13 cellular contexts compared by ENCODE assay signal in the genomic region with DNA sequence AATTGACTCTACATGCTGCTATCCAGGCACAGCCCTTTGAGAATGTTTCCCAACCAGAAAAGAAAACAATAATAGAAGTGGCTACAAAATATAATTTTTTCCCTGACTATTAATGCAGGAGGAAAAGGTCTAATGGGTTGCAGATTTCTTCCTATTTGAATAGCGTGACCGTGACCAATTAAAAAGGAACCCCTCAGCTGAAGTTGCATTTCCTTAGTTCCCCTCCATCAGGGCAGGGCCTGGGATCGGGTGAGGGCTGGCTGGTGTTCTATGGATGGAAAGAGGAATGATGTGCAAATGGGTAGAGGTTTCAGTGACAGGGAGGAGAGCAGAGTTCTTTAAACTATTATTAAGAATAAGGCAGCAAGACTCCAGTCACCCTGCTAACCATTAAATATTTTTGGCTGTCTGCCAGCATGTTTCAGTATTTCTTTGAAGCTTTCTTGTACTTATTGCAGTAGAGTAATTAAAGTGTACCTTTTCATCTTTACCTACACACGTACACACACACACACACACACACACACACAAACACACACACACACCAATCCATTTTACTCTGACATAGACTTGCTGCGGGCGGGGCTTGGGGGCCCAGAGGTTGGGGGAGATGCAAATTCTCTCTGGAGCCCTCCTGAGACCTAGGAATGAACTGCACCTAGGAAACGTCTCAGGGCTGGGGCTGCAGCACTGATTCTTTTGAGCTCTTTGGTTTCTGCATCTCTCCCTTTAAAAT.
A peak's percentile ranks its signal among the peaks of the same experiment; 100 is the strongest.
DNase-seq lines count a peak whose midpoint lies in the region; ATAC-seq, FAIRE-seq and TF ChIP-seq lines count a peak whose summit lies in the region.
"Had no signal": no experiment of that assay in that cellular context is flagged by ENCODE, and none has a peak within 500 bp of the region (broad histone marks: within the 10 kb centered on the region; RNA-seq: fewer than 3 reads in every experiment).

No MANE protein-coding gene starts in this region.

- FAIRE-seq in HepG2 (lab: Jason Lieb, UNC), result no peak
- FAIRE-seq: bronchial epithelial cell had no signal

- no peak for TF ChIP-seq POLR2A in HepG2 (IDR thresholded peaks at IDR 0.05; ENCODE audit: insufficient read depth in 1 of 2, low read depth in 2 of 2, low read length in 2 of 2)

- no peak overlapping the region for H3K4me3 Mint-ChIP-seq in WTC11
- H3K4me3 Mint-ChIP-seq: CD8-positive, alpha-beta T cell; naive thymus-derived CD8-positive, alpha-beta T cell had no signal

- no peaks in the 10 kb centered on the region for H3K79me2 ChIP-seq in HepG2 (ENCODE audit: insufficient read depth, low read length)

- peaks cover 14% of the 10 kb centered on the region; the same call in 1 of the 2 replicates for H3K9me3 ChIP-seq in HepG2 (ENCODE audit: low read length)

- H3K27me3 ChIP-seq in HepG2 (ENCODE audit: control insufficient read depth in 1 of 2, insufficient read depth in 2 of 2, low read length in 2 of 2), result no peaks in the 10 kb centered on the region

- H3K9ac ChIP-seq in HepG2 (ENCODE audit: insufficient read depth, low read depth, low read length), result no peak overlapping the region

- BruUV-seq in HepG2 (replicated peaks; lab: Mats Ljungman, UMichigan), result no TSS peak

- no peak for TF ChIP-seq CTCF in WTC11 (IDR thresholded peaks at IDR 0.05)
- no peak for TF ChIP-seq CTCF in HepG2 (CRISPR knock-in tag; IDR thresholded peaks at IDR 0.05)

- no peak overlapping the region for H3K27ac ChIP-seq in HepG2 (ENCODE audit: extremely low read length, insufficient read depth, low read length)
- H3K27ac ChIP-seq: HL-60 had no signal

- TF ChIP-seq RAD21 in HepG2 (CRISPR knock-in tag; IDR thresholded peaks at IDR 0.05), result no peak

- no peak for TF ChIP-seq EP300 in HepG2 (IDR thresholded peaks at IDR 0.05; ENCODE audit: low read depth in 2 of 2, low read length in 2 of 2)
- no peak for TF ChIP-seq EP300 in HepG2 (CRISPR knock-in tag; IDR thresholded peaks at IDR 0.05; ENCODE audit: borderline replicate concordance)

- no peaks in the 10 kb centered on the region for H4K20me1 ChIP-seq in HepG2 (ENCODE audit: insufficient read depth, low read length)

- in situ Hi-C loops in HepG2 (cut with HindIII; ENCODE audit: extremely low pct_ligation_motif_present, low pct_unique_long_range_greater_than_20kb), result no loop called here

- no peak overlapping the region for H2AFZ ChIP-seq in HepG2 (ENCODE audit: low read length)

- DNase-seq in ELR (ENCODE audit: low read depth), result peak; percentile 5
- peak; percentile 1 to 36 for DNase-seq in Kasumi-1 (lab: John Stamatoyannopoulos, UW)
- DNase-seq in WTC11 (ENCODE audit: low spot score), result peak; percentile 47
- no peak for DNase-seq in HepG2 (ENCODE audit: low spot score)
- no peak for DNase-seq in DMS79 (lab: John Stamatoyannopoulos, UW)
- DNase-seq in NCI-H2107 (lab: John Stamatoyannopoulos, UW), result no peak
- DNase-seq: CD8-positive, alpha-beta T cell; naive thymus-derived CD8-positive, alpha-beta T cell had no signal

- no peak overlapping the region for H3K4me2 ChIP-seq in HepG2 (ENCODE audit: low read depth, low read length)

- CTCF ChIA-PET in WTC11 (lab: Charles Lee) (interaction anchor here (0.5 to 1.5 kb wide), 14 partner anchors 11 to 868 kb away, joined by 3 to 11 read pairs (median 4); no protein-coding TSS in a partner anchor), HepG2 (lab: Yijun Ruan, JAX; ENCODE audit: low intra/inter-chr PET ratio, low total read pairs) (no interaction called here)

- no peak overlapping the region for H3K4me3 ChIP-seq in HepG2 (replicated peaks in 1 of 3; ENCODE audit: insufficient read depth in 1 of 3, low read depth in 2 of 3, low read length in 3 of 3)

- intact Hi-C loops in HepG2 (cut with micrococcal nuclease; ENCODE audit: unreplicated experiment), result no loop called here

- H3K9me3 Mint-ChIP-seq in WTC11, result peaks cover 21% of the 10 kb centered on the region

- 4% methylated on average over 7 of the region's 7 CpGs for WGBS in HepG2 (ENCODE audit: low lambda C conversion rate)

- ATAC-seq in WTC11 (peak; percentile 100), HepG2 (peak; percentile 88), HG03159 (IDR thresholded peaks at IDR 0.05; ENCODE audit: unreplicated experiment) (no peak)
- ATAC-seq in activated CD4-positive, CD25-positive, alpha-beta regulatory T cell treated with anti-CD3 and anti-CD28 coated beads, Interleukin-2, amount 50 U/mL, for 24 hours, result no peak
- ATAC-seq: CD8-positive, alpha-beta T cell; naive thymus-derived CD8-positive, alpha-beta T cell had no signal

- peaks cover 8% of the 10 kb centered on the region for H3K4me1 Mint-ChIP-seq in WTC11
- H3K4me1 Mint-ChIP-seq: naive thymus-derived CD8-positive, alpha-beta T cell had no signal

- no peaks in the 10 kb centered on the region for H3K4me1 ChIP-seq in HepG2 (ENCODE audit: insufficient read depth, low read length)

- H3K27me3 Mint-ChIP-seq in WTC11 (ENCODE audit: low read depth), result no peaks in the 10 kb centered on the region
- H3K27me3 Mint-ChIP-seq: naive thymus-derived CD8-positive, alpha-beta T cell had no signal

- POLR2A ChIA-PET in WTC11 (lab: Charles Lee) (no interaction called here), HepG2 (lab: Yijun Ruan, JAX) (no interaction called here)

- H3K36me3 Mint-ChIP-seq in WTC11, result 0 out of 2 replicates have a peak, but pooled peaks cover 3% of the 10 kb centered on the region
- H3K36me3 Mint-ChIP-seq: CD8-positive, alpha-beta T cell; naive thymus-derived CD8-positive, alpha-beta T cell had no signal

- no peaks in the 10 kb centered on the region for H3K36me3 ChIP-seq in HepG2 (replicated peaks in 1 of 2; ENCODE audit: control insufficient read depth in 1 of 2, insufficient read depth in 2 of 2, low read length in 2 of 2)

- no peak overlapping the region for H3K27ac Mint-ChIP-seq in WTC11
- H3K27ac Mint-ChIP-seq: activated T-helper 2 cell treated with anti-CD3 and anti-CD28 coated beads, Interferon-gamma antibody, Interleukin-2, Interleukin-4, amounts not matched to agents 10 μg/mL and 5 μg/mL and 100 μg/mL, durations not matched to agents 14 hours and 24 hours and 36 hours; CD8-positive, alpha-beta T cell had no signal

TF ChIP-seq in WTC11, 78 proteins besides CTCF, POLR2A, EP300 and RAD21 (continues in another document):
- TF ChIP-seq, protein P1, sequence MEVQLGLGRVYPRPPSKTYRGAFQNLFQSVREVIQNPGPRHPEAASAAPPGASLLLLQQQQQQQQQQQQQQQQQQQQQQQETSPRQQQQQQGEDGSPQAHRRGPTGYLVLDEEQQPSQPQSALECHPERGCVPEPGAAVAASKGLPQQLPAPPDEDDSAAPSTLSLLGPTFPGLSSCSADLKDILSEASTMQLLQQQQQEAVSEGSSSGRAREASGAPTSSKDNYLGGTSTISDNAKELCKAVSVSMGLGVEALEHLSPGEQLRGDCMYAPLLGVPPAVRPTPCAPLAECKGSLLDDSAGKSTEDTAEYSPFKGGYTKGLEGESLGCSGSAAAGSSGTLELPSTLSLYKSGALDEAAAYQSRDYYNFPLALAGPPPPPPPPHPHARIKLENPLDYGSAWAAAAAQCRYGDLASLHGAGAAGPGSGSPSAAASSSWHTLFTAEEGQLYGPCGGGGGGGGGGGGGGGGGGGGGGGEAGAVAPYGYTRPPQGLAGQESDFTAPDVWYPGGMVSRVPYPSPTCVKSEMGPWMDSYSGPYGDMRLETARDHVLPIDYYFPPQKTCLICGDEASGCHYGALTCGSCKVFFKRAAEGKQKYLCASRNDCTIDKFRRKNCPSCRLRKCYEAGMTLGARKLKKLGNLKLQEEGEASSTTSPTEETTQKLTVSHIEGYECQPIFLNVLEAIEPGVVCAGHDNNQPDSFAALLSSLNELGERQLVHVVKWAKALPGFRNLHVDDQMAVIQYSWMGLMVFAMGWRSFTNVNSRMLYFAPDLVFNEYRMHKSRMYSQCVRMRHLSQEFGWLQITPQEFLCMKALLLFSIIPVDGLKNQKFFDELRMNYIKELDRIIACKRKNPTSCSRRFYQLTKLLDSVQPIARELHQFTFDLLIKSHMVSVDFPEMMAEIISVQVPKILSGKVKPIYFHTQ (CRISPR knock-in tag; IDR thresholded peaks at IDR 0.05), result no peak
- TF ChIP-seq, protein P2, sequence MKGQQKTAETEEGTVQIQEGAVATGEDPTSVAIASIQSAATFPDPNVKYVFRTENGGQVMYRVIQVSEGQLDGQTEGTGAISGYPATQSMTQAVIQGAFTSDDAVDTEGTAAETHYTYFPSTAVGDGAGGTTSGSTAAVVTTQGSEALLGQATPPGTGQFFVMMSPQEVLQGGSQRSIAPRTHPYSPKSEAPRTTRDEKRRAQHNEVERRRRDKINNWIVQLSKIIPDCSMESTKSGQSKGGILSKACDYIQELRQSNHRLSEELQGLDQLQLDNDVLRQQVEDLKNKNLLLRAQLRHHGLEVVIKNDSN (CRISPR knock-in tag; IDR thresholded peaks at IDR 0.05), result no peak
- TF ChIP-seq SMAD3 (CRISPR knock-in tag; IDR thresholded peaks at IDR 0.05; ENCODE audit: borderline replicate concordance), result no peak

TF ChIP-seq in HepG2, 621 proteins besides CTCF, POLR2A, EP300 and RAD21 (continues in another document):
- TF ChIP-seq, protein P3, sequence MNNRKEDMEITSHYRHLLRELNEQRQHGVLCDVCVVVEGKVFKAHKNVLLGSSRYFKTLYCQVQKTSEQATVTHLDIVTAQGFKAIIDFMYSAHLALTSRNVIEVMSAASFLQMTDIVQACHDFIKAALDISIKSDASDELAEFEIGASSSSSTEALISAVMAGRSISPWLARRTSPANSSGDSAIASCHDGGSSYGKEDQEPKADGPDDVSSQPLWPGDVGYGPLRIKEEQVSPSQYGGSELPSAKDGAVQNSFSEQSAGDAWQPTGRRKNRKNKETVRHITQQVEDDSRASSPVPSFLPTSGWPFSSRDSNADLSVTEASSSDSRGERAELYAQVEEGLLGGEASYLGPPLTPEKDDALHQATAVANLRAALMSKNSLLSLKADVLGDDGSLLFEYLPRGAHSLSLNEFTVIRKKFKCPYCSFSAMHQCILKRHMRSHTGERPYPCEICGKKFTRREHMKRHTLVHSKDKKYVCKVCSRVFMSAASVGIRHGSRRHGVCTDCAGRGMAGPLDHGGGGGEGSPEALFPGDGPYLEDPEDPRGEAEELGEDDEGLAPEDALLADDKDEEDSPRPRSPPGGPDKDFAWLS (CRISPR knock-in tag; IDR thresholded peaks at IDR 0.05; ENCODE audit: borderline replicate concordance), result no peak
- TF ChIP-seq, protein P4, sequence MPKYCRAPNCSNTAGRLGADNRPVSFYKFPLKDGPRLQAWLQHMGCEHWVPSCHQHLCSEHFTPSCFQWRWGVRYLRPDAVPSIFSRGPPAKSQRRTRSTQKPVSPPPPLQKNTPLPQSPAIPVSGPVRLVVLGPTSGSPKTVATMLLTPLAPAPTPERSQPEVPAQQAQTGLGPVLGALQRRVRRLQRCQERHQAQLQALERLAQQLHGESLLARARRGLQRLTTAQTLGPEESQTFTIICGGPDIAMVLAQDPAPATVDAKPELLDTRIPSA (CRISPR knock-in tag; IDR thresholded peaks at IDR 0.05; ENCODE audit: borderline replicate concordance), result no peak
- TF ChIP-seq SIN3A (IDR thresholded peaks at IDR 0.05; ENCODE audit: borderline replicate concordance, low read depth, low read length), result no peak
- no peak for TF ChIP-seq ZNF724P (CRISPR knock-in tag; IDR thresholded peaks at IDR 0.05; ENCODE audit: borderline replicate concordance)
- no peak for TF ChIP-seq RELA (CRISPR knock-in tag; IDR thresholded peaks at IDR 0.05)
- no peak for TF ChIP-seq SIX1 (CRISPR knock-in tag; IDR thresholded peaks at IDR 0.05; ENCODE audit: borderline replicate concordance)
- TF ChIP-seq ZNF446 (CRISPR knock-in tag; IDR thresholded peaks at IDR 0.05), result no peak

Comparison
In these comparisons a context has a peak if more than half of its experiments do, and no peak if none do; other contexts are left out.
1. DNase-seq: peak in ELR (single experiment), Kasumi-1 (2 of 2) and WTC11 (single experiment); none in HepG2 (single experiment), DMS79 (single experiment) and NCI-H2107 (single experiment).
2. ATAC-seq: peak in WTC11 (single experiment) and HepG2 (single experiment); none in HG03159 (single experiment) and activated CD4-positive, CD25-positive, alpha-beta regulatory T cell treated with anti-CD3 and anti-CD28 coated beads, Interleukin-2, amount 50 U/mL, for 24 hours (0 of 2).